Comparison of ENCODE assay signal across 39 cellular contexts in the genomic region with DNA sequence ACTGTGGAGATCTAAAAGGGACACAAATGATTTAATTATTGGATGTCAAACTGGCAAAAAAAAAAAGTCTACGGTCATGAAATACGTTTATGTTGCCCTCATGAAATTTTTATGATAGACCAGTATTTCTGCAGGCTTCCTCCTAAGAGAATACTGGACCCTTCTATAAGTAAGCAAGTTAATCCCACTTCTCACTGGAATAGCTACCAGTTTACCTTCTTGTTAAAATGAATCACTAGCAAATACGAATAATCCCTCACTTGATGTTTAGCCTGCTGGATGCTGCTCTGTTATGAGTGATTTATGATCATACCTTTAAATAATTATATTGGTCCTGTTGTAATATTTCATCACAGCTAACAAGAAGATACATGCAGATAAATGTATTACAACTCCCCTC. TPM values are rescaled to one million over a fixed set of nuclear protein-coding genes. Genes with fewer than 3 reads are reported as not detected.
"Had no signal": no experiment of that assay in that cellular context is flagged by ENCODE, and none has a peak within 500 bp of the region (broad histone marks: within the 10 kb centered on the region; RNA-seq: fewer than 3 reads in every experiment).

No MANE protein-coding gene starts in this region.

- DNase-seq: activated CD4-positive, alpha-beta memory T cell treated with anti-CD3 and anti-CD28 coated beads for 36 hours; activated CD4-positive, alpha-beta T cell treated with anti-CD3 and anti-CD28 coated beads for 1 hour; activated CD4-positive, alpha-beta T cell treated with anti-CD3 and anti-CD28 coated beads for 36 hours; activated CD4-positive, alpha-beta T cell treated with anti-CD3 and anti-CD28 coated beads, Interleukin-2, amount 10 ng/mL, durations not matched to agents 24 days and 14 days; activated CD4-positive, alpha-beta T cell treated with anti-CD3 and anti-CD28 coated beads, Interleukin-2, amount 50 U/mL, for 1 hour; activated CD4-positive, alpha-beta T cell treated with anti-CD3 and anti-CD28 coated beads, Interleukin-2, amount 50 U/mL, for 4 hours; activated CD4-positive, CD25-positive, alpha-beta regulatory T cell; activated CD8-positive, alpha-beta memory T cell treated with anti-CD3 and anti-CD28 coated beads, Interleukin-2, amount 50 U/mL, for 4 hours; activated CD8-positive, alpha-beta T cell treated with anti-CD3 and anti-CD28 coated beads for 36 hours; activated effector memory CD4-positive, alpha-beta T cell treated with anti-CD3 and anti-CD28 coated beads, Interleukin-2, amount 50 U/mL, for 16 hours; activated gamma-delta T cell treated with Interleukin-2 at 50 U/mL for 16 hours; activated naive CD4-positive, alpha-beta T cell; activated naive CD4-positive, alpha-beta T cell treated with anti-CD3 and anti-CD28 coated beads for 36 hours; activated naive CD4-positive, alpha-beta T cell treated with anti-CD3 and anti-CD28 coated beads, Interleukin-2, amount 50 U/mL, for 16 hours; activated naive CD8-positive, alpha-beta T cell treated with anti-CD3 and anti-CD28 coated beads for 36 hours; activated T-cell treated with anti-CD3 and anti-CD28 coated beads for 4 hours; activated T-cell treated with anti-CD3 and anti-CD28 coated beads, Interleukin-2, amount 50 U/mL, for 1 hour; activated T-cell treated with anti-CD3 and anti-CD28 coated beads, Interleukin-2, amount 50 U/mL, for 4 hours; activated T-cell treated with anti-CD3 and anti-CD28 coated beads, Interleukin-2, amount 50 U/mL, for 72 hours; adrenal gland; amniotic stem cell; aorta; body of pancreas; brain microvascular endothelial cell; central memory CD4-positive, alpha-beta T cell; T-cell; T-helper 17 cell; T-helper 9 cell had no signal

- H3K36me3 ChIP-seq: adrenal gland, brain microvascular endothelial cell, breast epithelium had no signal

- H3K36me3 Mint-ChIP-seq: activated CD4-positive, alpha-beta memory T cell treated with anti-CD3 and anti-CD28 coated beads for 36 hours; activated naive CD4-positive, alpha-beta T cell treated with anti-CD3 and anti-CD28 coated beads, Interleukin-2, amount 50 U/mL, for 72 hours; activated naive CD8-positive, alpha-beta T cell treated with anti-CD3 and anti-CD28 coated beads for 36 hours; T-cell had no signal

- H3K27me3 Mint-ChIP-seq: activated CD4-positive, alpha-beta memory T cell treated with anti-CD3 and anti-CD28 coated beads for 36 hours; activated CD4-positive, alpha-beta T cell treated with anti-CD3 and anti-CD28 coated beads for 36 hours; activated CD4-positive, alpha-beta T cell treated with anti-CD3 and anti-CD28 coated beads, Interleukin-2, amount 10 ng/mL, durations not matched to agents 24 days and 14 days; activated CD8-positive, alpha-beta T cell treated with anti-CD3 and anti-CD28 coated beads for 36 hours; activated naive CD8-positive, alpha-beta T cell treated with anti-CD3 and anti-CD28 coated beads for 36 hours; activated T-helper 17 cell treated with anti-CD3 and anti-CD28 coated beads, Interleukin-2, amount 50 U/mL, for 72 hours; T-cell; T-helper 17 cell had no signal

- H3K4me3 ChIP-seq: adrenal gland, body of pancreas, breast epithelium had no signal

- H3K4me1 ChIP-seq: adrenal gland, breast epithelium had no signal

- H3K9me3 ChIP-seq: adrenal gland, body of pancreas, breast epithelium had no signal

- H3K9me3 Mint-ChIP-seq: activated CD4-positive, alpha-beta memory T cell treated with anti-CD3 and anti-CD28 coated beads for 36 hours; activated CD4-positive, alpha-beta T cell treated with anti-CD3 and anti-CD28 coated beads, Interleukin-2, amount 10 ng/mL, durations not matched to agents 24 days and 14 days; activated CD8-positive, alpha-beta T cell treated with anti-CD3 and anti-CD28 coated beads for 36 hours; activated naive CD4-positive, alpha-beta T cell treated with anti-CD3 and anti-CD28 coated beads for 36 hours; activated naive CD8-positive, alpha-beta T cell treated with anti-CD3 and anti-CD28 coated beads for 36 hours; activated T-cell treated with anti-CD3 and anti-CD28 coated beads, Interleukin-2, amount 50 U/mL, for 4 hours; activated T-cell treated with anti-CD3 and anti-CD28 coated beads, Interleukin-2, amount 50 U/mL, for 72 hours; activated T-helper 1 cell treated with anti-CD3 and anti-CD28 coated beads, Interleukin-12 subunit alpha, Interleukin-12 subunit beta, Interleukin-2, Interleukin-4 antibody, amounts not matched to agents 30 ng/mL and 10 ng/mL and 1 ng/mL, durations not matched to agents 14 hours and 24 hours and 36 hours had no signal

- H3K27me3 ChIP-seq: adrenal gland, body of pancreas, brain microvascular endothelial cell, breast epithelium had no signal

- H3K4me1 Mint-ChIP-seq: activated CD4-positive, alpha-beta T cell treated with anti-CD3 and anti-CD28 coated beads for 36 hours; activated CD4-positive, alpha-beta T cell treated with anti-CD3 and anti-CD28 coated beads, Interleukin-2, amount 10 ng/mL, durations not matched to agents 24 days and 14 days; activated naive CD8-positive, alpha-beta T cell treated with anti-CD3 and anti-CD28 coated beads for 36 hours; activated T-helper 17 cell treated with anti-CD3 and anti-CD28 coated beads, Interleukin-2, amount 50 U/mL, for 72 hours; T-cell; T-helper 17 cell had no signal

- H3K27ac ChIP-seq: adrenal gland, body of pancreas, brain microvascular endothelial cell, breast epithelium, VCaP had no signal

- H3K4me3 Mint-ChIP-seq: activated CD4-positive, alpha-beta memory T cell treated with anti-CD3 and anti-CD28 coated beads for 36 hours; activated CD4-positive, alpha-beta T cell treated with anti-CD3 and anti-CD28 coated beads for 36 hours; activated CD4-positive, alpha-beta T cell treated with anti-CD3 and anti-CD28 coated beads, Interleukin-2, amount 10 ng/mL, durations not matched to agents 24 days and 14 days; activated CD8-positive, alpha-beta T cell treated with anti-CD3 and anti-CD28 coated beads for 36 hours; activated naive CD4-positive, alpha-beta T cell treated with anti-CD3 and anti-CD28 coated beads for 36 hours; activated naive CD8-positive, alpha-beta T cell treated with anti-CD3 and anti-CD28 coated beads for 36 hours; activated T-cell treated with anti-CD3 and anti-CD28 coated beads, Interleukin-2, amount 50 U/mL, for 4 hours; activated T-cell treated with anti-CD3 and anti-CD28 coated beads, Interleukin-2, amount 50 U/mL, for 72 hours; activated T-helper 1 cell treated with anti-CD3 and anti-CD28 coated beads, Interleukin-12 subunit alpha, Interleukin-12 subunit beta, Interleukin-2, Interleukin-4 antibody, amounts not matched to agents 30 ng/mL and 10 ng/mL and 1 ng/mL, durations not matched to agents 14 hours and 24 hours and 36 hours; activated T-helper 17 cell treated with anti-CD3 and anti-CD28 coated beads, Interleukin-2, amount 50 U/mL, for 72 hours; T-cell; T-helper 17 cell; T-helper 2 cell treated with Interferon-gamma antibody and Interleukin-4, amounts not matched to agents 5 μg/mL and 100 μg/mL, for 36 hours had no signal

- ATAC-seq: activated CD4-positive, alpha-beta T cell treated with anti-CD3 and anti-CD28 coated beads for 36 hours; activated CD4-positive, CD25-positive, alpha-beta regulatory T cell treated with anti-CD3 and anti-CD28 coated beads, Interleukin-2, amount 50 U/mL, for 24 hours; activated CD8-positive, alpha-beta T cell treated with anti-CD3 and anti-CD28 coated beads for 36 hours; activated naive CD4-positive, alpha-beta T cell treated with anti-CD3 and anti-CD28 coated beads, Interleukin-2, amount 50 U/mL, for 72 hours; activated T-cell treated with anti-CD3 and anti-CD28 coated beads, Interleukin-2, amount 50 U/mL, for 4 hours; activated T-cell treated with anti-CD3 and anti-CD28 coated beads, Interleukin-2, amount 50 U/mL, for 72 hours; activated T-helper 17 cell treated with anti-CD3 and anti-CD28 coated beads, Interleukin-2, amount 50 U/mL, for 72 hours; body of pancreas; T-cell; T-helper 17 cell had no signal

- FAIRE-seq: astrocyte, TTC549 had no signal

- H3K27ac Mint-ChIP-seq: activated CD4-positive, alpha-beta memory T cell treated with anti-CD3 and anti-CD28 coated beads for 36 hours; activated CD4-positive, alpha-beta T cell treated with anti-CD3 and anti-CD28 coated beads for 36 hours; activated CD4-positive, alpha-beta T cell treated with anti-CD3 and anti-CD28 coated beads, Interleukin-2, amount 10 ng/mL, durations not matched to agents 24 days and 14 days; activated CD8-positive, alpha-beta T cell treated with anti-CD3 and anti-CD28 coated beads for 36 hours; activated naive CD4-positive, alpha-beta T cell treated with anti-CD3 and anti-CD28 coated beads for 36 hours; activated naive CD4-positive, alpha-beta T cell treated with anti-CD3 and anti-CD28 coated beads, Interleukin-2, amount 50 U/mL, for 72 hours; activated naive CD8-positive, alpha-beta T cell treated with anti-CD3 and anti-CD28 coated beads for 36 hours; activated T-cell treated with anti-CD3 and anti-CD28 coated beads, Interleukin-2, amount 50 U/mL, for 72 hours; activated T-helper 1 cell treated with anti-CD3 and anti-CD28 coated beads, Interleukin-12 subunit alpha, Interleukin-12 subunit beta, Interleukin-2, Interleukin-4 antibody, amounts not matched to agents 30 ng/mL and 10 ng/mL and 1 ng/mL, durations not matched to agents 14 hours and 24 hours and 36 hours; activated T-helper 17 cell treated with anti-CD3 and anti-CD28 coated beads, Interleukin-2, amount 50 U/mL, for 72 hours; T-cell; T-helper 17 cell; T-helper 2 cell treated with Interferon-gamma antibody and Interleukin-4, amounts not matched to agents 5 μg/mL and 100 μg/mL, for 36 hours had no signal

RNA-seq across cellular contexts. Expression of a gene that starts 39.6 kb away (rescaled TPM):
- total RNA-seq: activated CD4-positive, alpha-beta memory T cell treated with anti-CD3 and anti-CD28 coated beads for 36 hours; activated CD4-positive, alpha-beta T cell treated with anti-CD3 and anti-CD28 coated beads for 36 hours; activated CD4-positive, alpha-beta T cell treated with anti-CD3 and anti-CD28 coated beads, Interleukin-2, amount 10 ng/mL, durations not matched to agents 24 days and 14 days; activated CD8-positive, alpha-beta memory T cell treated with anti-CD3 and anti-CD28 coated beads for 36 hours; activated CD8-positive, alpha-beta T cell treated with anti-CD3 and anti-CD28 coated beads for 36 hours; activated naive CD4-positive, alpha-beta T cell treated with anti-CD3 and anti-CD28 coated beads for 36 hours; activated naive CD4-positive, alpha-beta T cell treated with anti-CD3 and anti-CD28 coated beads, Interleukin-2, amount 50 U/mL, for 72 hours; activated naive CD8-positive, alpha-beta T cell treated with anti-CD3 and anti-CD28 coated beads for 36 hours; activated T-cell treated with anti-CD3 and anti-CD28 coated beads, Interleukin-2, amount 50 U/mL, for 72 hours; activated T-helper 1 cell treated with anti-CD3 and anti-CD28 coated beads, Interleukin-12 subunit alpha, Interleukin-12 subunit beta, Interleukin-2, Interleukin-4 antibody, amounts not matched to agents 30 ng/mL and 10 ng/mL and 1 ng/mL, durations not matched to agents 14 hours and 24 hours and 36 hours; activated T-helper 17 cell treated with anti-CD3 and anti-CD28 coated beads, Interleukin-2, amount 50 U/mL, for 72 hours; body of pancreas; T-helper 1 cell treated with Interleukin-12 subunit alpha and Interleukin-12 subunit beta and Interleukin-4 antibody, amounts not matched to agents 30 ng/mL and 1 ng/mL, for 36 hours; T-helper 17 cell had no signal
- polyA plus RNA-seq: aorta had no signal
